ENCODE assay signal across 2 cellular contexts in genomic region chr16:56923481-56923880, GRCh38.
A peak's percentile ranks its signal among the peaks of the same experiment; 100 is the strongest.
TF ChIP-seq lines count a peak whose summit lies in the region.

No MANE protein-coding gene starts in this region.

TF ChIP-seq in K562, 482 proteins besides CTCF, POLR2A, EP300 and RAD21:
- TF ChIP-seq CEBPB (tag; IDR thresholded peaks at IDR 0.05) = 0 out of 2 replicates have a peak, but pooled peaks have one; percentile 20
- no peak for TF ChIP-seq CREB1 (IDR thresholded peaks at IDR 0.05)
- TF ChIP-seq CREB1 (CRISPR knock-in tag; IDR thresholded peaks at IDR 0.05) = no peak

TF ChIP-seq in HepG2, 621 proteins besides CTCF, POLR2A, EP300 and RAD21:
- no peak for TF ChIP-seq ZFP62 (CRISPR knock-in tag; IDR thresholded peaks at IDR 0.05)
- TF ChIP-seq MAF1 (CRISPR knock-in tag; IDR thresholded peaks at IDR 0.05; ENCODE audit: borderline replicate concordance) = no peak
- TF ChIP-seq MAZ (IDR thresholded peaks at IDR 0.05; ENCODE audit: borderline replicate concordance, low read depth, low read length) = no peak
- no peak for TF ChIP-seq MAZ (CRISPR knock-in tag; IDR thresholded peaks at IDR 0.05; ENCODE audit: low read depth)
- TF ChIP-seq CEBPB (IDR thresholded peaks at IDR 0.05; ENCODE audit: borderline replicate concordance, low read depth, low read length) = peak; percentile 36; the same call in 1 of the 2 replicates
